27 cellular contexts compared by ENCODE assay signal in the genomic region with DNA sequence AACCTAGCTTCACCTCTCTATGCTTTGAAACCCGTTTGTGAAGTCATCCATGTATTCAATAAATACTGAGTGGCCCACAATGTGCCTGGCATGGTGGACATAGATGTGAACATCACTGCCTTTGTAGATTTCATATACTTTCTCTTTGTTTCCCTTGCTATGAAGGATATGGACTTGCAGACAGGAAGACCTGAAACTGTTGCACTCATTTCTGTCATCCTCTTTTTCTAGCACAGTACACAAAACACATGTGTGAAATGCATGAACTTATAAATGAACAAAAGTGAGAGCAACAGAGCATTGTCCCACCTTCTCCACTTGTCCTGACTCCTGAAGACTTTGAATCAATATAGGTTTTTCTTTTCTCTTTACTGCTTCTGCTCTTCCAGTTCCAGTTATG.
DNase-seq lines count a peak whose midpoint lies in the region; ATAC-seq and TF ChIP-seq lines count a peak whose summit lies in the region.
"Had no signal": no experiment of that assay in that cellular context is flagged by ENCODE, and none has a peak within 500 bp of the region (broad histone marks: within the 10 kb centered on the region; RNA-seq: fewer than 3 reads in every experiment).

No MANE protein-coding gene starts in this region.

- H3K36me3 ChIP-seq in sigmoid colon (no peaks in the 10 kb centered on the region), gastroesophageal sphincter (no peaks in the 10 kb centered on the region)
- H3K36me3 ChIP-seq: BLaER1, SJSA1 had no signal

- TF ChIP-seq CTCF in sigmoid colon (IDR thresholded peaks at IDR 0.05): no peak
- TF ChIP-seq CTCF in gastroesophageal sphincter (IDR thresholded peaks at IDR 0.05): no peak

- DNase-seq in stimulated activated naive B cell treated with anti-CD40 and anti-IgM and Interleukin-4, amounts not matched to agents 10 μg/mL and 1 μg/mL and 100 μg/mL, for 72 hours: no peak
- DNase-seq in sigmoid colon: no peak
- DNase-seq: ACHN; CD4-positive, alpha-beta T cell; COR-L47; DMS79; GOT3; HCEC 1CT; Karpas-422; MV-4-11; NCI-H1105 treated with DMSO at 0.1 percent for 48 hours; NCI-H1694; NCI-H2081; NCI-H2171; NCI-H345; NCI-H524; OCI-M1; T-helper 9 cell had no signal

- peaks cover 0 to 2% of the 10 kb centered on the region in 2 donors for H3K9me3 Mint-ChIP-seq in stimulated activated naive B cell treated with anti-CD40 and anti-IgM and Interleukin-4, amounts not matched to agents 10 μg/mL and 1 μg/mL and 100 μg/mL, for 72 hours

- no peak overlapping the region for H3K27ac ChIP-seq in sigmoid colon
- no peak overlapping the region for H3K27ac ChIP-seq in gastroesophageal sphincter
- H3K27ac ChIP-seq: BLaER1, SJSA1 had no signal

- no peak for TF ChIP-seq EP300 in sigmoid colon (IDR thresholded peaks at IDR 0.05)
- TF ChIP-seq EP300 in gastroesophageal sphincter (IDR thresholded peaks at IDR 0.05): no peak

- intact Hi-C loops in sigmoid colon (cut with DNase I): no loop called here

- H3K4me1 Mint-ChIP-seq in stimulated activated naive B cell treated with anti-CD40 and anti-IgM and Interleukin-4, amounts not matched to agents 10 μg/mL and 1 μg/mL and 100 μg/mL, for 72 hours: peaks cover 0 to 4% of the 10 kb centered on the region in 2 donors
- H3K4me1 Mint-ChIP-seq: IgD-negative memory B cell had no signal

- H3K9me3 ChIP-seq in sigmoid colon: no peaks in the 10 kb centered on the region
- no peaks in the 10 kb centered on the region for H3K9me3 ChIP-seq in gastroesophageal sphincter
- H3K9me3 ChIP-seq: BLaER1, SJSA1 had no signal

- H3K27me3 ChIP-seq in sigmoid colon (no peaks in the 10 kb centered on the region), gastroesophageal sphincter (no peaks in the 10 kb centered on the region)
- H3K27me3 ChIP-seq: BLaER1, SJSA1 had no signal

- no peak overlapping the region for H3K4me3 ChIP-seq in sigmoid colon
- no peak overlapping the region for H3K4me3 ChIP-seq in gastroesophageal sphincter
- H3K4me3 ChIP-seq: BLaER1, SJSA1 had no signal

- H3K36me3 Mint-ChIP-seq in stimulated activated naive B cell treated with anti-CD40 and anti-IgM and Interleukin-4, amounts not matched to agents 10 μg/mL and 1 μg/mL and 100 μg/mL, for 72 hours: no peaks in the 10 kb centered on the region
- H3K36me3 Mint-ChIP-seq: IgD-negative memory B cell had no signal

- H3K4me3 Mint-ChIP-seq in stimulated activated naive B cell treated with anti-CD40 and anti-IgM and Interleukin-4, amounts not matched to agents 10 μg/mL and 1 μg/mL and 100 μg/mL, for 72 hours: no peak overlapping the region
- H3K4me3 Mint-ChIP-seq: CD4-positive, alpha-beta T cell; IgD-negative memory B cell had no signal

- no peaks in the 10 kb centered on the region for H3K27me3 Mint-ChIP-seq in stimulated activated naive B cell treated with anti-CD40 and anti-IgM and Interleukin-4, amounts not matched to agents 10 μg/mL and 1 μg/mL and 100 μg/mL, for 72 hours
- H3K27me3 Mint-ChIP-seq: CD4-positive, alpha-beta T cell; IgD-negative memory B cell had no signal

- no peaks in the 10 kb centered on the region for H3K4me1 ChIP-seq in sigmoid colon
- no peaks in the 10 kb centered on the region for H3K4me1 ChIP-seq in gastroesophageal sphincter
- H3K4me1 ChIP-seq: BLaER1, SJSA1 had no signal

- ATAC-seq in GM18858 (IDR thresholded peaks at IDR 0.05; ENCODE audit: unreplicated experiment): peak; percentile 70
- peak; percentile 74 for ATAC-seq in GM21360 (IDR thresholded peaks at IDR 0.05; ENCODE audit: unreplicated experiment)
- ATAC-seq in HG02885 (IDR thresholded peaks at IDR 0.05; ENCODE audit: poor library complexity, unreplicated experiment): peak; percentile 54
- ATAC-seq in stimulated activated naive B cell treated with anti-CD40 and anti-IgM and Interleukin-4, amounts not matched to agents 10 μg/mL and 1 μg/mL and 100 μg/mL, for 72 hours (replicated peaks): peak; percentile 19 to 60
- no peak for ATAC-seq in HG03520 (IDR thresholded peaks at IDR 0.05; ENCODE audit: unreplicated experiment)
- no peak for ATAC-seq in gastroesophageal sphincter
- ATAC-seq in HG03460 (IDR thresholded peaks at IDR 0.05; ENCODE audit: unreplicated experiment): no peak

- H3K27ac Mint-ChIP-seq in stimulated activated naive B cell treated with anti-CD40 and anti-IgM and Interleukin-4, amounts not matched to agents 10 μg/mL and 1 μg/mL and 100 μg/mL, for 72 hours: no peak overlapping the region
- H3K27ac Mint-ChIP-seq: CD4-positive, alpha-beta T cell; IgD-negative memory B cell had no signal

- no peak for TF ChIP-seq POLR2A in sigmoid colon (IDR thresholded peaks at IDR 0.05)
- TF ChIP-seq POLR2A in gastroesophageal sphincter (IDR thresholded peaks at IDR 0.05): no peak

- WGBS in sigmoid colon, 2 donors: 45 to 74% methylated on average over 1 of the region's 1 CpG
- WGBS in gastroesophageal sphincter (ENCODE audit: low coverage in 1 of 2), 2 donors: 85 to 88% methylated on average over 1 of the region's 1 CpG

Comparison
In these comparisons a context has a peak if more than half of its experiments do, and no peak if none do; other contexts are left out.
1. ATAC-seq: peak in GM18858 (single experiment), GM21360 (single experiment), HG02885 (single experiment) and stimulated activated naive B cell treated with anti-CD40 and anti-IgM and Interleukin-4, amounts not matched to agents 10 μg/mL and 1 μg/mL and 100 μg/mL, for 72 hours (2 of 2); none in HG03520 (single experiment), gastroesophageal sphincter (single experiment) and HG03460 (single experiment).